ENCODE assay signal across 11 cellular contexts in genomic region chr9:34378376-34379060, GRCh38. TPM values are rescaled to one million over a fixed set of nuclear protein-coding genes. Genes with fewer than 3 reads are reported as not detected.
DNase-seq lines count a peak whose midpoint lies in the region; ATAC-seq, FAIRE-seq and TF ChIP-seq lines count a peak whose summit lies in the region.
"Had no signal": no experiment of that assay in that cellular context is flagged by ENCODE, and none has a peak within 500 bp of the region (broad histone marks: within the 10 kb centered on the region; RNA-seq: fewer than 3 reads in every experiment).

No MANE protein-coding gene starts in this region.

- H3K4me1 ChIP-seq in BLaER1 (peaks cover 59% of the 10 kb centered on the region), Peyer's patch (peaks cover 7 to 42% (median 15%) of the 10 kb centered on the region in 4 donors)

- H3K9me3 Mint-ChIP-seq in nephron = no peaks in the 10 kb centered on the region
- H3K9me3 Mint-ChIP-seq: activated naive CD8-positive, alpha-beta T cell treated with anti-CD3 and anti-CD28 coated beads for 36 hours had no signal

- ATAC-seq in HG02973 (IDR thresholded peaks at IDR 0.05; ENCODE audit: unreplicated experiment) = no peak
- no peak for ATAC-seq in HG03108 (IDR thresholded peaks at IDR 0.05; ENCODE audit: unreplicated experiment)

- DNase-seq in D341Med (ENCODE audit: low spot score) (peak; percentile 10), GM12892 (ENCODE audit: insufficient read length) (no peak), Peyer's patch (no peak)

- peaks cover 60% of the 10 kb centered on the region for H3K27me3 Mint-ChIP-seq in nephron (ENCODE audit: low read depth)
- H3K27me3 Mint-ChIP-seq: activated naive CD8-positive, alpha-beta T cell treated with anti-CD3 and anti-CD28 coated beads for 36 hours had no signal

- H3K27ac ChIP-seq in BLaER1 (no peak overlapping the region), cingulate gyrus (ENCODE audit: low read depth, low read length) (peak overlapping the region; percentile 48), Peyer's patch (no peak overlapping the region)

- peak overlapping the region; percentile 65 to 81 (median 80) for H3K4me3 Mint-ChIP-seq in nephron

- H3K36me3 ChIP-seq in BLaER1 (no peaks in the 10 kb centered on the region), Peyer's patch (no peaks in the 10 kb centered on the region)

- H3K4me2 ChIP-seq in BLaER1 = peak overlapping the region; percentile 97

- no peak overlapping the region for H3K9ac ChIP-seq in BLaER1

- TF ChIP-seq CTCF in nephron (IDR thresholded peaks at IDR 0.05; ENCODE audit: unreplicated experiment in 3 of 3) = no peak
- no peak for TF ChIP-seq CTCF in Peyer's patch (IDR thresholded peaks at IDR 0.05)

- H3K27ac Mint-ChIP-seq in nephron = no peak overlapping the region
- H3K27ac Mint-ChIP-seq: activated naive CD8-positive, alpha-beta T cell treated with anti-CD3 and anti-CD28 coated beads for 36 hours had no signal

- FAIRE-seq in GM12892 (lab: Jason Lieb, UNC) = no peak
- FAIRE-seq: kidney had no signal

- TF ChIP-seq POLR2A in GM12892 (IDR thresholded peaks at IDR 0.05; ENCODE audit: low read depth, low read length) (no peak), Peyer's patch (IDR thresholded peaks at IDR 0.05) (no peak)

- H3K27me3 ChIP-seq in BLaER1 = no peaks in the 10 kb centered on the region
- no peaks in the 10 kb centered on the region for H3K27me3 ChIP-seq in Peyer's patch

- H4K20me1 ChIP-seq in BLaER1 = no peaks in the 10 kb centered on the region

- H3K36me3 Mint-ChIP-seq in nephron (ENCODE audit: low read depth) = peaks cover 7% of the 10 kb centered on the region

- peaks cover 14% of the 10 kb centered on the region for H3K4me1 Mint-ChIP-seq in nephron

- H3K9me3 ChIP-seq in BLaER1 (no peaks in the 10 kb centered on the region), Peyer's patch (no peaks in the 10 kb centered on the region)

- no peak overlapping the region for H3K4me3 ChIP-seq in BLaER1
- no peak overlapping the region for H3K4me3 ChIP-seq in Peyer's patch
- H3K4me3 ChIP-seq: K562 had no signal

RNA-seq across cellular contexts. Expression of gene MYORG, which starts 1.8 kb away (rescaled TPM):
- polyA plus RNA-seq in GM12892 (2012; ENCODE audit: missing spikeins) = 0.15 TPM
- 10 to 100 TPM in 3 of 4 donors, 1 to 10 TPM in 1; 7.4 to 97.2 (median 88.3) TPM for total RNA-seq in Peyer's patch

RNA-seq across cellular contexts. Expression of gene NUDT2, which starts 49.1 kb away (rescaled TPM):
- 42.5 TPM for polyA plus RNA-seq in GM12892 (2012; ENCODE audit: missing spikeins)
- total RNA-seq in Peyer's patch = 10 to 100 TPM in 3 of 4 donors, not detected in 1; 13.8 to 20.0 (median 14.7) TPM

RNA-seq across cellular contexts. Expression of gene KIF24, which starts 49.5 kb away (rescaled TPM):
- 2.1 TPM for polyA plus RNA-seq in GM12892 (2012; ENCODE audit: missing spikeins)
- total RNA-seq in Peyer's patch = 1 to 10 TPM; 2.1 to 5.2 (median 2.9) TPM
